Comparison of ENCODE assay signal across 7 cellular contexts in genomic region chr18:35497334-35498197, GRCh38. TPM values are rescaled to one million over a fixed set of nuclear protein-coding genes. Genes with fewer than 3 reads are reported as not detected.
DNase-seq lines count a peak whose midpoint lies in the region; ATAC-seq and TF ChIP-seq lines count a peak whose summit lies in the region.

A gene with protein sequence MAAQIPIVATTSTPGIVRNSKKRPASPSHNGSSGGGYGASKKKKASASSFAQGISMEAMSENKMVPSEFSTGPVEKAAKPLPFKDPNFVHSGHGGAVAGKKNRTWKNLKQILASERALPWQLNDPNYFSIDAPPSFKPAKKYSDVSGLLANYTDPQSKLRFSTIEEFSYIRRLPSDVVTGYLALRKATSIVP (minus strand): TSS chr18:35497960. CDS start chr18:35497874, 86 bp downstream.

- H3K4me1 ChIP-seq in hepatocyte (ENCODE audit: insufficient read depth), result peaks cover 9% of the 10 kb centered on the region

- H3K9me2 ChIP-seq in hepatocyte (replicated peaks; ENCODE audit: insufficient read depth), result no peaks in the 10 kb centered on the region

- no peaks in the 10 kb centered on the region for H4K20me1 ChIP-seq in hepatocyte (ENCODE audit: insufficient read depth, poor library complexity, severe bottlenecking)

- peak within 1 kb of the TSS; percentile 53 for H2AFZ ChIP-seq in hepatocyte

- DNase-seq in NCI-H2081 treated with DMSO at 0.1 percent for 48 hours (lab: John Stamatoyannopoulos, UW) (peak; percentile 64), T1000 (lab: John Stamatoyannopoulos, UW) (peak; percentile 68), astrocyte of the hippocampus (ENCODE audit: low read depth, low spot score) (peak; percentile 97), hepatocyte (ENCODE audit: low spot score) (peak; percentile 98), retina (peak; percentile 99)

- WGBS in hepatocyte (ENCODE audit: low lambda C conversion rate, missing lambda C conversion rate), result under 1% methylated on average over 63 of the region's 63 CpGs

- H3K9me3 ChIP-seq in hepatocyte (ENCODE audit: low read depth), result no peaks in the 10 kb centered on the region

- H3K27me3 ChIP-seq in hepatocyte, result no peaks in the 10 kb centered on the region

- H3K36me3 ChIP-seq in hepatocyte (replicated peaks; ENCODE audit: insufficient read depth, low read depth), result no peaks in the 10 kb centered on the region

- peak within 1 kb of the TSS; percentile 76 for H3K4me2 ChIP-seq in hepatocyte

- H3K4me3 ChIP-seq in hepatocyte, result peak within 1 kb of the TSS; percentile 31

- ATAC-seq in GM18519 (IDR thresholded peaks at IDR 0.05; ENCODE audit: low FRiP score, unreplicated experiment) (peak; percentile 77), HG03045 (IDR thresholded peaks at IDR 0.05; ENCODE audit: unreplicated experiment) (peak; percentile 94)

- peak within 1 kb of the TSS; percentile 94 for H3K27ac ChIP-seq in hepatocyte

- no peak for TF ChIP-seq CTCF in hepatocyte (IDR thresholded peaks at IDR 0.05; ENCODE audit: poor library complexity)

- H3K79me2 ChIP-seq in hepatocyte, result peaks cover 39% of the 10 kb centered on the region

RNA-seq across cellular contexts. Expression of the gene that starts here (rescaled TPM):
- 16.5 and 16.6 TPM in 2 replicates for total RNA-seq in hepatocyte
- polyA plus RNA-seq in hepatocyte, result 25.1 and 42.2 TPM in 2 replicates

Comparison
In these comparisons a context has a peak if more than half of its experiments do, and no peak if none do; other contexts are left out.
1. Peak in every context shown above with its lines: DNase-seq, ATAC-seq, H3K4me3 ChIP-seq and H3K27ac ChIP-seq.